8 cellular contexts compared by ENCODE assay signal in the genomic region with DNA sequence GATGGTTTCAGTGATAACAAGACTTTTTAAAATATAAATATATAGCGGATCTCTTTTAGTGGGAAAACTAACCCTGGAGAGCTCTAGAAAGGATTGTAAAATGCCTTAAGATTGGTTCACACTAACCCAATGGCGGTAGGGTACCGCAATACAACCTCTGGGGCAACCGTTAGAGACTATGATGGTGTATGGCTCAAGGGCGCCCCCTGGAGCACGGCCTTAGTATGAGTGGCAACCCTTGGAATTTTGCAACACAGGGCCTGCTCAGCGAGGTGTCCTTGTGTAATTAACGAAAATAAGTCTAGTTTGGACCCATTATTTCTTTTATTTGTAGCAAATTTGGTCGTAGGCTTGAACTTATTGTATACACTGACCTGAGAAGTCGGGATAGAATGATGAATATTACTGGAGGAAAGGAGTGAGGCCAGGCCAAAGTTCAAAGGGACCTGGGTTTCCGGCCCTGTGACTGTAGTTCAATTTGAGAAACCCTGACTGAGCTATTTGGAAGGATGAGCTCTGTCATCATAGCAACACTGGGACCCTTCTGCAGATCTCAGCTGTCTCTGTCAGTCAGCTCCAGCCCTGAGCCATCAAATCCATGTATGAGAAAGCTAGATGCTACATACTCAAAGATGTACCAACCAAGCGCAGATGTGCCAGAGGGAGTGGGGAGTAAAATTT. TPM values are rescaled to one million over a fixed set of nuclear protein-coding genes. Genes with fewer than 3 reads are reported as not detected.
DNase-seq lines count a peak whose midpoint lies in the region; ATAC-seq and TF ChIP-seq lines count a peak whose summit lies in the region.

No MANE protein-coding gene starts in this region.

- H3K27me3 ChIP-seq in neural cell (ENCODE audit: insufficient read depth, low read depth, low read length) = no peaks in the 10 kb centered on the region
- no peaks in the 10 kb centered on the region for H3K27me3 ChIP-seq in thoracic aorta (replicated peaks; ENCODE audit: insufficient read depth)

- no peaks in the 10 kb centered on the region for H3F3A ChIP-seq in neural cell (ENCODE audit: insufficient read depth, low read length, poor library complexity, severe bottlenecking)

- H2AFZ ChIP-seq in neural cell (ENCODE audit: low read depth, low read length) = no peak overlapping the region

- TF ChIP-seq RAD21 in neural cell (conservative IDR thresholded peaks at IDR 0.05) = peak; percentile 37

- no peak for TF ChIP-seq EP300 in neural cell (conservative IDR thresholded peaks at IDR 0.05; ENCODE audit: poor library complexity, severe bottlenecking)

- H4K20me1 ChIP-seq in neural cell (ENCODE audit: insufficient read depth) = no peaks in the 10 kb centered on the region

- peak; percentile 96 for TF ChIP-seq CTCF in epithelial cell of proximal tubule (conservative IDR thresholded peaks at IDR 0.05; ENCODE audit: low read depth, low read length)
- TF ChIP-seq CTCF in neural cell (IDR thresholded peaks at IDR 0.05; ENCODE audit: poor library complexity, severe bottlenecking) = peak; percentile 44
- peak; percentile 52 for TF ChIP-seq CTCF in thoracic aorta (IDR thresholded peaks at IDR 0.05)

- H3K4me2 ChIP-seq in neural cell (ENCODE audit: low read length) = no peak overlapping the region

- peak; percentile 98 for ATAC-seq in HG02642 (IDR thresholded peaks at IDR 0.05; ENCODE audit: poor library complexity, unreplicated experiment)
- ATAC-seq in thoracic aorta (ENCODE audit: insufficient number of reproducible peaks, low FRiP score, low read depth) = peak; percentile 70

- H3K27ac ChIP-seq in neural cell (ENCODE audit: low read length) (no peak overlapping the region), thoracic aorta (no peak overlapping the region)

- H3K9ac ChIP-seq in neural cell (ENCODE audit: low read length) = no peak overlapping the region

- H3K9me3 ChIP-seq in neural cell (ENCODE audit: low read length) (no peaks in the 10 kb centered on the region), thoracic aorta (no peaks in the 10 kb centered on the region)

- no peaks in the 10 kb centered on the region for H3K4me1 ChIP-seq in thoracic aorta (ENCODE audit: control insufficient read depth in 1 of 2, low read depth in 2 of 2)

- H3K36me3 ChIP-seq in neural cell (ENCODE audit: insufficient read depth, low read length) (no peaks in the 10 kb centered on the region), thoracic aorta (no peaks in the 10 kb centered on the region)

- no peaks in the 10 kb centered on the region for H3K79me2 ChIP-seq in neural cell (replicated peaks; ENCODE audit: insufficient read depth, low read length)

- H3K9me2 ChIP-seq in neural cell (ENCODE audit: insufficient read depth, low read length) = no peaks in the 10 kb centered on the region

- H3K4me3 ChIP-seq in epithelial cell of proximal tubule (ENCODE audit: low read depth, low read length) (no peak overlapping the region), neural cell (ENCODE audit: low read length) (no peak overlapping the region), thoracic aorta (no peak overlapping the region)

- DNase-seq in NCI-H82 (lab: John Stamatoyannopoulos, UW) (peak; percentile 39), NCI-H82 treated with DMSO at 0.1 percent for 48 hours (lab: John Stamatoyannopoulos, UW; ENCODE audit: unreplicated experiment) (no peak), NCI-H1694 (lab: John Stamatoyannopoulos, UW) (peak; percentile 1), epithelial cell of proximal tubule (ENCODE audit: low read depth) (no peak), thoracic aorta (ENCODE audit: low spot score) (no peak)
- peak; percentile 59 to 89 (median 85) for DNase-seq in activated CD8-positive, alpha-beta memory T cell treated with anti-CD3 and anti-CD28 coated beads for 48 hours (ENCODE audit: low read depth in 2 of 3, low spot score in 2 of 3)

TF ChIP-seq in neural cell, 6 proteins besides CTCF, POLR2A, EP300 and RAD21:
- no peak for TF ChIP-seq TAF1 (IDR thresholded peaks at IDR 0.05; ENCODE audit: low read depth)
- TF ChIP-seq, protein P1, sequence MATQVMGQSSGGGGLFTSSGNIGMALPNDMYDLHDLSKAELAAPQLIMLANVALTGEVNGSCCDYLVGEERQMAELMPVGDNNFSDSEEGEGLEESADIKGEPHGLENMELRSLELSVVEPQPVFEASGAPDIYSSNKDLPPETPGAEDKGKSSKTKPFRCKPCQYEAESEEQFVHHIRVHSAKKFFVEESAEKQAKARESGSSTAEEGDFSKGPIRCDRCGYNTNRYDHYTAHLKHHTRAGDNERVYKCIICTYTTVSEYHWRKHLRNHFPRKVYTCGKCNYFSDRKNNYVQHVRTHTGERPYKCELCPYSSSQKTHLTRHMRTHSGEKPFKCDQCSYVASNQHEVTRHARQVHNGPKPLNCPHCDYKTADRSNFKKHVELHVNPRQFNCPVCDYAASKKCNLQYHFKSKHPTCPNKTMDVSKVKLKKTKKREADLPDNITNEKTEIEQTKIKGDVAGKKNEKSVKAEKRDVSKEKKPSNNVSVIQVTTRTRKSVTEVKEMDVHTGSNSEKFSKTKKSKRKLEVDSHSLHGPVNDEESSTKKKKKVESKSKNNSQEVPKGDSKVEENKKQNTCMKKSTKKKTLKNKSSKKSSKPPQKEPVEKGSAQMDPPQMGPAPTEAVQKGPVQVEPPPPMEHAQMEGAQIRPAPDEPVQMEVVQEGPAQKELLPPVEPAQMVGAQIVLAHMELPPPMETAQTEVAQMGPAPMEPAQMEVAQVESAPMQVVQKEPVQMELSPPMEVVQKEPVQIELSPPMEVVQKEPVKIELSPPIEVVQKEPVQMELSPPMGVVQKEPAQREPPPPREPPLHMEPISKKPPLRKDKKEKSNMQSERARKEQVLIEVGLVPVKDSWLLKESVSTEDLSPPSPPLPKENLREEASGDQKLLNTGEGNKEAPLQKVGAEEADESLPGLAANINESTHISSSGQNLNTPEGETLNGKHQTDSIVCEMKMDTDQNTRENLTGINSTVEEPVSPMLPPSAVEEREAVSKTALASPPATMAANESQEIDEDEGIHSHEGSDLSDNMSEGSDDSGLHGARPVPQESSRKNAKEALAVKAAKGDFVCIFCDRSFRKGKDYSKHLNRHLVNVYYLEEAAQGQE (IDR thresholded peaks at IDR 0.05; ENCODE audit: borderline replicate concordance) = no peak
- no peak for TF ChIP-seq SMC3 (conservative IDR thresholded peaks at IDR 0.05; ENCODE audit: poor library complexity)
- no peak for TF ChIP-seq POLR2AphosphoS5 (IDR thresholded peaks at IDR 0.05)
- TF ChIP-seq MXI1 (conservative IDR thresholded peaks at IDR 0.05; ENCODE audit: poor library complexity, severe bottlenecking) = no peak
- TF ChIP-seq EZH2 (IDR thresholded peaks at IDR 0.05; ENCODE audit: borderline replicate concordance, insufficient read depth, low read length, poor library complexity, severe bottlenecking) = no peak
TF ChIP-seq in neural cell: peak in this region for 0.

RNA-seq across cellular contexts. Expression of a gene that starts 54.8 kb away (rescaled TPM):
- total RNA-seq in epithelial cell of proximal tubule (3.9 and 5.1 TPM in 2 replicates), thoracic aorta (1 to 10 TPM; 3.8 to 6.6 TPM)
- polyA plus RNA-seq in neural cell = 15.6 and 16.6 TPM in 2 replicates
- polyA minus RNA-seq in neural cell = 53.3 and 68.0 TPM in 2 replicates

Comparison
In these comparisons a context has a peak if more than half of its experiments do, and no peak if none do; other contexts are left out.
1. DNase-seq: peak in NCI-H82 (single experiment), NCI-H1694 (single experiment) and activated CD8-positive, alpha-beta memory T cell treated with anti-CD3 and anti-CD28 coated beads for 48 hours (3 of 3); none in NCI-H82 treated with DMSO at 0.1 percent for 48 hours (single experiment), epithelial cell of proximal tubule (single experiment) and thoracic aorta (single experiment).
2. CTCF ChIP-seq: peak in every context shown above with its lines; median percentile 96 in epithelial cell of proximal tubule; 52 in thoracic aorta; 44 in neural cell.